ENCODE assay signal across 8 cellular contexts in genomic region chr22:21417227-21417746, GRCh38. TPM values are rescaled to one million over a fixed set of nuclear protein-coding genes. Genes with fewer than 3 reads are reported as not detected.
DNase-seq lines count a peak whose midpoint lies in the region; ATAC-seq and TF ChIP-seq lines count a peak whose summit lies in the region.
"Not testable (repeated sequence)": the region's sequence is repeated elsewhere in the genome, so short reads cannot be mapped to it uniquely, and the experiment has no call there.

Gene HIC2 (plus strand): TSS chr22:21417371. CDS start chr22:21442832, 25,461 bp downstream.

- POLR2A ChIA-PET in HEK293 (lab: Yijun Ruan, JAX); WTC11 (lab: Charles Lee): not testable (repeated sequence)

- in situ Hi-C loops in mammary epithelial cell (cut with MboI; ENCODE audit: low sequenced_read_pairs in 2 of 2): not testable (repeated sequence)

- intact Hi-C loops in mammary epithelial cell (cut with micrococcal nuclease); vagina (cut with DNase I): not testable (repeated sequence)

- H3K4me3 ChIP-seq in HEK293 (ENCODE audit: low read depth, low read length): peak within 1 kb of the TSS; percentile 43
- peak within 1 kb of the TSS in 2 of 3 experiments; percentile 47 for H3K4me3 ChIP-seq in mammary epithelial cell (replicated peaks in 1 of 3; ENCODE audit: insufficient read depth in 1 of 3, low read depth in 2 of 3, low read length in 3 of 3)
- H3K4me3 ChIP-seq in right atrium auricular region: peak within 1 kb of the TSS; percentile 32 to 53
- peak within 1 kb of the TSS; percentile 45 for H3K4me3 ChIP-seq in osteoblast (ENCODE audit: insufficient read depth, low read length)
- H3K4me3 ChIP-seq in vagina: peak within 1 kb of the TSS; percentile 39 to 41

- not testable (repeated sequence) for DNase-seq in WTC11 (ENCODE audit: low spot score); mammary epithelial cell; right atrium auricular region (ENCODE audit: low spot score); osteoblast (ENCODE audit: insufficient read length, low spot score, missing footprints); vagina (ENCODE audit: extremely low spot score in 2 of 2)

- no CpG with 5 or more reads among the region's 81 CpGs for WGBS in mammary epithelial cell (ENCODE audit: low coverage, missing lambda C conversion rate)

- not testable (repeated sequence) for H3K27me3 ChIP-seq in mammary epithelial cell (ENCODE audit: insufficient read depth, low read length); right atrium auricular region; osteoblast (ENCODE audit: insufficient read depth, low read length); vagina

- not testable (repeated sequence) for TF ChIP-seq CTCF in HEK293 (tag by site-specific recombination; IDR thresholded peaks at IDR 0.05); WTC11 (IDR thresholded peaks at IDR 0.05); mammary epithelial cell (conservative IDR thresholded peaks at IDR 0.05 in 1 of 2, IDR thresholded peaks at IDR 0.05 in 1 of 2; ENCODE audit: extremely low read depth in 1 of 2, insufficient read depth in 1 of 2, low read depth in 1 of 2, low read length in 2 of 2); right atrium auricular region (IDR thresholded peaks at IDR 0.05); osteoblast (IDR thresholded peaks at IDR 0.05; ENCODE audit: extremely low read depth, low read depth, low read length); vagina (IDR thresholded peaks at IDR 0.05)

- H3K4me3 Mint-ChIP-seq in WTC11: peak within 1 kb of the TSS; percentile 38; the same call in 1 of the 2 replicates

- not testable (repeated sequence) for H2AFZ ChIP-seq in mammary epithelial cell (ENCODE audit: low read depth, low read length); osteoblast (ENCODE audit: low read length)

- H3K4me2 ChIP-seq in mammary epithelial cell (ENCODE audit: insufficient read depth, low read depth, low read length): peak within 1 kb of the TSS; percentile 63
- not testable (repeated sequence) for H3K4me2 ChIP-seq in osteoblast (ENCODE audit: insufficient read depth, low read length)

- dilution Hi-C loops in mammary epithelial cell (cut with HindIII; ENCODE audit: low sequenced_read_pairs): not testable (repeated sequence)

- not testable (repeated sequence) for H3K4me1 ChIP-seq in HEK293 (ENCODE audit: control insufficient read depth, insufficient read depth, low read length); mammary epithelial cell (ENCODE audit: insufficient read depth, low read length); right atrium auricular region; osteoblast (ENCODE audit: insufficient read depth, low read length); vagina

- H3K79me2 ChIP-seq in mammary epithelial cell (ENCODE audit: insufficient read depth, low read length); osteoblast (ENCODE audit: insufficient read depth, low read length): not testable (repeated sequence)

- not testable (repeated sequence) for H4K20me1 ChIP-seq in mammary epithelial cell (ENCODE audit: insufficient read depth, low read length); osteoblast (ENCODE audit: insufficient read depth, low read length)

- CTCF ChIA-PET in HEK293 (lab: Yijun Ruan, JAX); WTC11 (lab: Charles Lee); mammary epithelial cell (lab: Charles Lee; ENCODE audit: low non-redundant PET): not testable (repeated sequence)

- H3K4me1 Mint-ChIP-seq in WTC11: not testable (repeated sequence)

- H3K27ac ChIP-seq in HEK293 (ENCODE audit: extremely low read depth, low read depth, low read length); mammary epithelial cell (ENCODE audit: insufficient read depth, low read depth, low read length); right atrium auricular region; osteoblast (ENCODE audit: low read depth, low read length); vagina: not testable (repeated sequence)

- H3K9me3 Mint-ChIP-seq in WTC11: not testable (repeated sequence)

- H3K36me3 ChIP-seq in HEK293 (ENCODE audit: control insufficient read depth in 2 of 2, insufficient read depth in 1 of 2, low read length in 2 of 2); mammary epithelial cell (ENCODE audit: insufficient read depth, low read length); right atrium auricular region; osteoblast (ENCODE audit: insufficient read depth, low read length); vagina: not testable (repeated sequence)

- BruUV-seq in mammary epithelial cell (replicated peaks; lab: Mats Ljungman, UMichigan): not testable (repeated sequence)

- H3K9me3 ChIP-seq in HEK293 (ENCODE audit: control insufficient read depth, insufficient read depth, low read depth, low read length); mammary epithelial cell (replicated peaks; ENCODE audit: insufficient read depth, low read length); right atrium auricular region; osteoblast (ENCODE audit: low read depth, low read length); vagina: not testable (repeated sequence)

- ATAC-seq in GM18907 (IDR thresholded peaks at IDR 0.05; ENCODE audit: unreplicated experiment): peak; percentile 74
- peak; percentile 49 for ATAC-seq in HG03439 (IDR thresholded peaks at IDR 0.05; ENCODE audit: unreplicated experiment)
- peak; percentile 76 for ATAC-seq in WTC11

- H3K27ac Mint-ChIP-seq in WTC11: not testable (repeated sequence)

- not testable (repeated sequence) for H3K36me3 Mint-ChIP-seq in WTC11

- TF ChIP-seq POLR2A in vagina (IDR thresholded peaks at IDR 0.05): not testable (repeated sequence)

- H3K27me3 Mint-ChIP-seq in WTC11 (ENCODE audit: low read depth): not testable (repeated sequence)

- H3K9ac ChIP-seq in mammary epithelial cell (ENCODE audit: insufficient read depth, low read length): not testable (repeated sequence)

RNA-seq across cellular contexts. Expression of gene HIC2, which starts in this region (rescaled TPM):
- total RNA-seq in WTC11 (2021) (30.4 to 33.3 TPM (median 31.2 TPM) in 3 replicates), mammary epithelial cell (1 to 10 TPM; 2.9 to 3.0 TPM), right atrium auricular region (1 to 10 TPM; 1.8 to 3.3 TPM), osteoblast (1.4 and 2.1 TPM in 2 replicates), vagina (3.9 TPM)
- polyA plus RNA-seq in mammary epithelial cell: 0.70 TPM
- 1.1 TPM for polyA minus RNA-seq in mammary epithelial cell
